ENCODE assay signal across 7 cellular contexts in genomic region chr3:170195759-170196158, GRCh38. TPM values are rescaled to one million over a fixed set of nuclear protein-coding genes. Genes with fewer than 3 reads are reported as not detected.
DNase-seq lines count a peak whose midpoint lies in the region; ATAC-seq, FAIRE-seq and TF ChIP-seq lines count a peak whose summit lies in the region.
"Not testable (repeated sequence)": the region's sequence is repeated elsewhere in the genome, so short reads cannot be mapped to it uniquely, and the experiment has no call there.

No MANE protein-coding gene starts in this region.

- RAD21 ChIA-PET in HCT116 (lab: Charles Lee; ENCODE audit: low non-redundant PET in 1 of 2, low total read pairs in 2 of 2, uncharacterized antibody in 2 of 2, unreplicated experiment in 2 of 2): not testable (repeated sequence)

- peaks cover 26% of the 10 kb centered on the region for H3K4me1 Mint-ChIP-seq in Calu3 (ENCODE audit: low read depth, unreplicated experiment)
- H3K4me1 Mint-ChIP-seq in astrocyte (ENCODE audit: low read depth, unreplicated experiment); nephron; neural progenitor cell; type B pancreatic cell (ENCODE audit: unreplicated experiment): not testable (repeated sequence)

- H3K36me3 ChIP-seq in HCT116 (ENCODE audit: control insufficient read depth in 1 of 2, insufficient read depth in 2 of 2, low read length in 2 of 2); astrocyte (ENCODE audit: insufficient read depth, low read length); body of pancreas (replicated peaks in 1 of 2; ENCODE audit: insufficient read depth in 1 of 2, low read depth in 2 of 2); neural progenitor cell: not testable (repeated sequence)

- not testable (repeated sequence) for H3F3A ChIP-seq in neural progenitor cell (ENCODE audit: low read depth)

- H3K4me2 ChIP-seq in HCT116 (ENCODE audit: low read length); astrocyte (ENCODE audit: low read length); neural progenitor cell: not testable (repeated sequence)

- not testable (repeated sequence) for ATAC-seq in HCT116
- peak; percentile 47 for ATAC-seq in body of pancreas

- not testable (repeated sequence) for H3K4me3 ChIP-seq in HCT116 (replicated peaks in 1 of 2; ENCODE audit: low read depth in 1 of 2, low read length in 2 of 2); astrocyte (ENCODE audit: insufficient read depth, low read depth, low read length); body of pancreas; neural progenitor cell

- BruUV-seq in Calu3 (replicated peaks; lab: Mats Ljungman, UMichigan); HCT116 (replicated peaks; lab: Mats Ljungman, UMichigan): not testable (repeated sequence)

- POLR2A ChIA-PET in HCT116 (lab: Charles Lee): not testable (repeated sequence)

- CTCF ChIA-PET in Calu3 (lab: Charles Lee); HCT116 (lab: Charles Lee): not testable (repeated sequence)

- not testable (repeated sequence) for H3K79me2 ChIP-seq in HCT116 (ENCODE audit: insufficient read depth, low read length); astrocyte (ENCODE audit: insufficient read depth, low read length); neural progenitor cell (ENCODE audit: low read depth)

- H4K20me1 ChIP-seq in HCT116 (ENCODE audit: insufficient read depth); astrocyte (ENCODE audit: insufficient read depth, low read length); neural progenitor cell (ENCODE audit: low read depth): not testable (repeated sequence)

- FAIRE-seq in astrocyte (lab: Jason Lieb, UNC): not testable (repeated sequence)

- H3K27ac Mint-ChIP-seq in Calu3 (ENCODE audit: unreplicated experiment) (peak overlapping the region; percentile 51), nephron (peak overlapping the region in 2 of 3 experiments; percentile 20 to 92), type B pancreatic cell (peak overlapping the region; percentile 19)
- H3K27ac Mint-ChIP-seq in astrocyte (ENCODE audit: unreplicated experiment); neural progenitor cell: not testable (repeated sequence)

- not testable (repeated sequence) for H3K9me3 ChIP-seq in HCT116 (ENCODE audit: control insufficient read depth in 1 of 2, insufficient read depth in 1 of 2, low read depth in 1 of 2, low read length in 2 of 2); astrocyte (ENCODE audit: insufficient read depth, low read depth, low read length); body of pancreas; neural progenitor cell (ENCODE audit: low read depth)

- not testable (repeated sequence) for H3K4me1 ChIP-seq in HCT116 (ENCODE audit: control insufficient read depth in 1 of 2, insufficient read depth in 2 of 2, low read length in 2 of 2); astrocyte (ENCODE audit: insufficient read depth, low read length); body of pancreas; neural progenitor cell

- TF ChIP-seq CTCF in Calu3 (IDR thresholded peaks at IDR 0.05; ENCODE audit: unreplicated experiment); HCT116 (IDR thresholded peaks at IDR 0.05 in 2 of 3, conservative IDR thresholded peaks at IDR 0.05 in 1 of 3; ENCODE audit: borderline replicate concordance in 1 of 3, insufficient read depth in 1 of 3, low read depth in 2 of 3, low read length in 2 of 3); astrocyte (IDR thresholded peaks at IDR 0.05; ENCODE audit: insufficient read depth, low read depth, low read length); body of pancreas (IDR thresholded peaks at IDR 0.05); nephron (IDR thresholded peaks at IDR 0.05; ENCODE audit: unreplicated experiment in 3 of 3); neural progenitor cell (IDR thresholded peaks at IDR 0.05); type B pancreatic cell (conservative IDR thresholded peaks at IDR 0.05): not testable (repeated sequence)

- H2AFZ ChIP-seq in HCT116 (ENCODE audit: low read depth, low read length, poor library complexity, severe bottlenecking) (peak overlapping the region; percentile 16), neural progenitor cell (replicated peaks) (peak overlapping the region; percentile 6)
- H2AFZ ChIP-seq in astrocyte (ENCODE audit: low read depth, low read length): not testable (repeated sequence)

- H3K4me3 Mint-ChIP-seq in Calu3 (ENCODE audit: low read depth, unreplicated experiment) (peak overlapping the region; percentile 15), astrocyte (ENCODE audit: unreplicated experiment) (peak overlapping the region; percentile 6)
- H3K4me3 Mint-ChIP-seq in nephron, neural progenitor cell, type B pancreatic cell: not testable (repeated sequence)

- not testable (repeated sequence) for H3K9me2 ChIP-seq in HCT116 (ENCODE audit: insufficient read depth)

- not testable (repeated sequence) for TF ChIP-seq POLR2A in HCT116 (IDR thresholded peaks at IDR 0.05; ENCODE audit: borderline replicate concordance, extremely low read depth, insufficient read depth, insufficient read length); body of pancreas (IDR thresholded peaks at IDR 0.05)

- 34 to 39% methylated on average over 3 of the region's 3 CpGs for WGBS in body of pancreas, 2 donors

- H3K9me3 Mint-ChIP-seq in Calu3 (ENCODE audit: low read depth, unreplicated experiment); astrocyte (ENCODE audit: unreplicated experiment); nephron; neural progenitor cell; type B pancreatic cell: not testable (repeated sequence)

- not testable (repeated sequence) for H3K27me3 ChIP-seq in HCT116 (ENCODE audit: insufficient read depth, low read length); astrocyte (ENCODE audit: insufficient read depth, low read length); body of pancreas; neural progenitor cell

- not testable (repeated sequence) for H3K36me3 Mint-ChIP-seq in Calu3 (ENCODE audit: insufficient read depth, unreplicated experiment); astrocyte (ENCODE audit: low read depth, unreplicated experiment); nephron (ENCODE audit: low read depth); neural progenitor cell; type B pancreatic cell

- DNase-seq in Calu3; HCT116 (ENCODE audit: low read depth, low spot score); astrocyte (ENCODE audit: low read depth); body of pancreas; neural progenitor cell (ENCODE audit: low spot score); type B pancreatic cell (ENCODE audit: extremely low spot score, unreplicated experiment): not testable (repeated sequence)

- H3K27ac ChIP-seq in HCT116 (ENCODE audit: low read depth, low read length); astrocyte (ENCODE audit: low read depth, low read length); body of pancreas; neural progenitor cell: not testable (repeated sequence)

- not testable (repeated sequence) for H3K9ac ChIP-seq in HCT116 (ENCODE audit: low read length); astrocyte (ENCODE audit: low read length); neural progenitor cell

- intact Hi-C loops in Calu3 (cut with micrococcal nuclease; ENCODE audit: unreplicated experiment); HCT116 (cut with micrococcal nuclease); body of pancreas (cut with DNase I): not testable (repeated sequence)

- H3K27me3 Mint-ChIP-seq in Calu3 (ENCODE audit: unreplicated experiment); astrocyte (ENCODE audit: low read depth, unreplicated experiment); nephron (ENCODE audit: low read depth); neural progenitor cell (ENCODE audit: insufficient read depth, low read depth); type B pancreatic cell: not testable (repeated sequence)

- not testable (repeated sequence) for TF ChIP-seq RAD21 in HCT116 (IDR thresholded peaks at IDR 0.05; ENCODE audit: low read depth)

RNA-seq across cellular contexts. Expression of gene PHC3, which starts 14.2 kb away (rescaled TPM):
- 113 and 118 TPM in 2 replicates for total RNA-seq in Calu3 (2022)
- 40.1 TPM for total RNA-seq in HCT116 (2021; ENCODE audit: unreplicated experiment)
- 20.3 and 24.3 TPM in 2 replicates for polyA plus RNA-seq in HCT116 (2012)
- total RNA-seq in astrocyte: 37.7 and 40.8 TPM in 2 replicates
- total RNA-seq in body of pancreas: 10 to 100 TPM; 34.8 to 58.7 TPM
- 27.3 and 28.4 TPM in 2 replicates for total RNA-seq in neural progenitor cell (ENCODE audit: low replicate concordance)
- total RNA-seq in type B pancreatic cell (ENCODE audit: low replicate concordance): 38.2 and 49.3 TPM in 2 replicates

RNA-seq across cellular contexts. Expression of gene PRKCI, which starts 26.5 kb away (rescaled TPM):
- total RNA-seq in Calu3 (2022) (79.5 and 85.6 TPM in 2 replicates), HCT116 (2021; ENCODE audit: unreplicated experiment) (25.2 TPM), astrocyte (59.3 and 65.2 TPM in 2 replicates), body of pancreas (10 to 100 TPM; 13.5 to 17.6 TPM), neural progenitor cell (ENCODE audit: low replicate concordance) (67.4 and 87.8 TPM in 2 replicates), type B pancreatic cell (ENCODE audit: low replicate concordance) (47.3 and 54.9 TPM in 2 replicates)
- 6.0 and 10.5 TPM in 2 replicates for polyA plus RNA-seq in HCT116 (2012)
